Comparison of ENCODE assay signal across 15 cellular contexts in genomic region chr2:227125506-227125905, GRCh38. TPM values are rescaled to one million over a fixed set of nuclear protein-coding genes. Genes with fewer than 3 reads are reported as not detected.
DNase-seq lines count a peak whose midpoint lies in the region; ATAC-seq and TF ChIP-seq lines count a peak whose summit lies in the region.
"Had no signal": no experiment of that assay in that cellular context is flagged by ENCODE, and none has a peak within 500 bp of the region (broad histone marks: within the 10 kb centered on the region; RNA-seq: fewer than 3 reads in every experiment).

No MANE protein-coding gene starts in this region.

- H2AK5ac ChIP-seq in mesendoderm (ENCODE audit: low read length) = no peak overlapping the region

- H3K4ac ChIP-seq in mesendoderm (ENCODE audit: low read depth, low read length) = no peak overlapping the region

- H2BK120ac ChIP-seq in mesendoderm (ENCODE audit: low read depth, low read length) = no peak overlapping the region

- TF ChIP-seq CTCF in GM12864 (IDR thresholded peaks at IDR 0.05; ENCODE audit: low read depth, low read length, missing control alignments) (peak; percentile 2), astrocyte of the cerebellum (IDR thresholded peaks at IDR 0.05; ENCODE audit: low read depth, low read length, missing control alignments) (peak; percentile 15)

- H3K79me2 ChIP-seq in mesendoderm (ENCODE audit: control insufficient read depth, insufficient read depth, low read length) = no peaks in the 10 kb centered on the region

- in situ Hi-C loops in astrocyte of the cerebellum (cut with HindIII; ENCODE audit: low sequenced_read_pairs) = no loop called here

- H4K5ac ChIP-seq in mesendoderm (ENCODE audit: low read length) = no peak overlapping the region

- no peak overlapping the region for H3K23ac ChIP-seq in mesendoderm (ENCODE audit: low read length)

- DNase-seq in GM12864 (ENCODE audit: low read depth) (no peak), Kasumi-1 (lab: John Stamatoyannopoulos, UW) (peak; percentile 3 to 5), astrocyte of the cerebellum (ENCODE audit: low read depth) (no peak), mesendoderm (peak; percentile 64), 8988T (no peak)
- no peak for DNase-seq in stimulated activated CD4-positive, alpha-beta T cell treated with anti-CD3 and anti-CD28 coated beads, Interleukin-4, amount 100 ng/mL, for 1 hour
- DNase-seq: activated CD4-positive, alpha-beta T cell treated with anti-CD3 and anti-CD28 coated beads for 1 hour; GOT3; mammary epithelial cell; NCI-H1092; NCI-H446 treated with DMSO at 0.1 percent for 48 hours; small intestine had no signal

- no peaks in the 10 kb centered on the region for H3K79me1 ChIP-seq in mesendoderm (ENCODE audit: low read length)

- no peaks in the 10 kb centered on the region for H3K36me3 ChIP-seq in mesendoderm (ENCODE audit: control insufficient read depth, insufficient read depth, low read length)
- H3K36me3 ChIP-seq: cardiac muscle cell, SJSA1 had no signal

- H3K56ac ChIP-seq in mesendoderm (ENCODE audit: low read length) = no peak overlapping the region

- WGBS in mesendoderm (ENCODE audit: extremely low coverage, insufficient coverage, low lambda C conversion rate) = no CpG with 5 or more reads among the region's 5 CpGs

- H2BK15ac ChIP-seq in mesendoderm (replicated peaks; ENCODE audit: low read depth) = no peak overlapping the region

- no peak overlapping the region for H3K9ac ChIP-seq in mesendoderm (ENCODE audit: low read length)

- H3K4me2 ChIP-seq in mesendoderm (ENCODE audit: low read length) = no peak overlapping the region

- no peaks in the 10 kb centered on the region for H3K4me1 ChIP-seq in mesendoderm (ENCODE audit: control insufficient read depth, low read depth, low read length)
- H3K4me1 ChIP-seq: SJSA1 had no signal

- H4K8ac ChIP-seq in mesendoderm (ENCODE audit: low read depth, low read length) = no peak overlapping the region

- H3K27me3 ChIP-seq in mesendoderm (ENCODE audit: insufficient read depth, low read length, poor library complexity) = no peaks in the 10 kb centered on the region
- H3K27me3 ChIP-seq: cardiac muscle cell had no signal

- no peak overlapping the region for H3K27ac ChIP-seq in mesendoderm (ENCODE audit: low read depth, low read length)
- H3K27ac ChIP-seq: cardiac muscle cell, SJSA1 had no signal

- ATAC-seq in HG02759 (IDR thresholded peaks at IDR 0.05; ENCODE audit: unreplicated experiment) = no peak

- no peak overlapping the region for H3K4me3 ChIP-seq in GM12864 (ENCODE audit: low read depth, low read length)
- no peak overlapping the region for H3K4me3 ChIP-seq in astrocyte of the cerebellum (ENCODE audit: low read depth, low read length)
- H3K4me3 ChIP-seq in mesendoderm (ENCODE audit: low read length) = no peak overlapping the region
- H3K4me3 ChIP-seq: cardiac muscle cell, SJSA1 had no signal

- no peak overlapping the region for H2BK5ac ChIP-seq in mesendoderm (ENCODE audit: low read length)

- H3K18ac ChIP-seq in mesendoderm (ENCODE audit: low read length) = no peak overlapping the region

RNA-seq across cellular contexts. Expression of gene COL4A4, which starts 38.5 kb away (rescaled TPM):
- 0.27 TPM for polyA plus RNA-seq in mesendoderm (2013, experiment 1 of 2)
- polyA plus RNA-seq in mesendoderm (2013, experiment 2 of 2) = 0.21 TPM

RNA-seq across cellular contexts. Expression of gene COL4A3, which starts 38.9 kb away (rescaled TPM):
- polyA plus RNA-seq in mesendoderm (2013, experiment 1 of 2) = 0.07 TPM
- polyA plus RNA-seq in mesendoderm (2013, experiment 2 of 2) = 0.04 TPM
- polyA plus RNA-seq: mammary epithelial cell had no signal

Comparison
In these comparisons a context has a peak if more than half of its experiments do, and no peak if none do; other contexts are left out.
1. DNase-seq: peak in Kasumi-1 (2 of 2) and mesendoderm (single experiment); none in GM12864 (single experiment), astrocyte of the cerebellum (single experiment), 8988T (single experiment) and stimulated activated CD4-positive, alpha-beta T cell treated with anti-CD3 and anti-CD28 coated beads, Interleukin-4, amount 100 ng/mL, for 1 hour (single experiment).